8 cellular contexts compared by ENCODE assay signal in genomic region chr19:7852851-7853759, GRCh38. TPM values are rescaled to one million over a fixed set of nuclear protein-coding genes. Genes with fewer than 3 reads are reported as not detected.
DNase-seq lines count a peak whose midpoint lies in the region.

No MANE protein-coding gene starts in this region.

- H3K14ac ChIP-seq in mesenchymal stem cell (ENCODE audit: low read length in 2 of 2), result no peak overlapping the region

- no peak overlapping the region for H2BK15ac ChIP-seq in mesenchymal stem cell (ENCODE audit: low read depth, poor library complexity, severe bottlenecking)

- H3K4me2 ChIP-seq in BLaER1 (peak overlapping the region; percentile 55), mesenchymal stem cell (ENCODE audit: low read length, poor library complexity, severe bottlenecking) (peak overlapping the region; percentile 40)

- H4K91ac ChIP-seq in mesenchymal stem cell (ENCODE audit: low read length), result no peak overlapping the region

- H3K4me3 Mint-ChIP-seq in activated CD4-positive, alpha-beta memory T cell treated with anti-CD3 and anti-CD28 coated beads, Interleukin-2, amount 10 ng/mL, durations not matched to agents 7 days and 5 days, result no peak overlapping the region

- POLR2A ChIA-PET in activated CD4-positive, alpha-beta memory T cell treated with anti-CD3 and anti-CD28 coated beads, Interleukin-2, amount 10 ng/mL, durations not matched to agents 7 days and 5 days (lab: Charles Lee), result interaction anchor here (1.0 kb wide), 1 partner anchor 9 kb away, joined by 3 read pairs; no protein-coding TSS in a partner anchor

- H3K9me3 ChIP-seq in BLaER1 (no peaks in the 10 kb centered on the region), mesenchymal stem cell (ENCODE audit: control insufficient read depth, low read length) (no peaks in the 10 kb centered on the region)

- DNase-seq in HCEC 1CT, result peak; percentile 45
- peak; percentile 96 for DNase-seq in NCI-H69 (lab: John Stamatoyannopoulos, UW)
- DNase-seq in activated CD4-positive, alpha-beta memory T cell treated with anti-CD3 and anti-CD28 coated beads, Interleukin-2, amount 10 ng/mL, durations not matched to agents 7 days and 5 days, result peak; percentile 66
- DNase-seq in effector CD8-positive, alpha-beta T cell (lab: John Stamatoyannopoulos, UW), result peak; percentile 61
- DNase-seq in mesenchymal stem cell, result peak; percentile 60
- peak; percentile 40 to 47 for DNase-seq in stimulated activated CD8-positive, alpha-beta memory T cell treated with anti-CD3 and anti-CD28 coated beads, Interleukin-7, amount 100 ng/mL, for 1 hour (ENCODE audit: low read depth in 2 of 2)
- DNase-seq in putamen (ENCODE audit: low spot score), result no peak

- H2BK12ac ChIP-seq in mesenchymal stem cell (ENCODE audit: low read length in 2 of 2), result no peak overlapping the region

- H3K4me1 ChIP-seq in BLaER1 (peaks cover 45% of the 10 kb centered on the region), mesenchymal stem cell (ENCODE audit: control insufficient read depth, insufficient read depth, low read depth, low read length) (peaks cover 6% of the 10 kb centered on the region)

- H3K9ac ChIP-seq in BLaER1 (no peak overlapping the region), mesenchymal stem cell (ENCODE audit: low read length) (no peak overlapping the region)

- H3K4me1 Mint-ChIP-seq in activated CD4-positive, alpha-beta memory T cell treated with anti-CD3 and anti-CD28 coated beads, Interleukin-2, amount 10 ng/mL, durations not matched to agents 7 days and 5 days, result no peaks in the 10 kb centered on the region

- no peak overlapping the region for H3K27ac ChIP-seq in BLaER1
- no peak overlapping the region for H3K27ac ChIP-seq in mesenchymal stem cell (ENCODE audit: low read length, poor library complexity, severe bottlenecking)

- 31% methylated on average over 45 of the region's 45 CpGs for WGBS in mesenchymal stem cell

- peak overlapping the region; percentile 7 for H2AFZ ChIP-seq in mesenchymal stem cell (ENCODE audit: low read depth, low read length)

- H3K27me3 Mint-ChIP-seq in activated CD4-positive, alpha-beta memory T cell treated with anti-CD3 and anti-CD28 coated beads, Interleukin-2, amount 10 ng/mL, durations not matched to agents 7 days and 5 days, result no peaks in the 10 kb centered on the region

- no peak overlapping the region for H2BK120ac ChIP-seq in mesenchymal stem cell (ENCODE audit: low read depth, low read length)

- no peaks in the 10 kb centered on the region for H3K36me3 Mint-ChIP-seq in activated CD4-positive, alpha-beta memory T cell treated with anti-CD3 and anti-CD28 coated beads, Interleukin-2, amount 10 ng/mL, durations not matched to agents 7 days and 5 days (ENCODE audit: low read depth)

- no peak overlapping the region for H3K27ac Mint-ChIP-seq in activated CD4-positive, alpha-beta memory T cell treated with anti-CD3 and anti-CD28 coated beads, Interleukin-2, amount 10 ng/mL, durations not matched to agents 7 days and 5 days

- H3K4ac ChIP-seq in mesenchymal stem cell (ENCODE audit: low read depth in 1 of 2, low read length in 2 of 2), result no peak overlapping the region

- CTCF ChIA-PET in activated CD4-positive, alpha-beta memory T cell treated with anti-CD3 and anti-CD28 coated beads, Interleukin-2, amount 10 ng/mL, durations not matched to agents 7 days and 5 days (lab: Charles Lee), result interaction anchor here (0.6 to 1.4 kb wide), 9 partner anchors 8 to 572 kb away, joined by 3 to 4 read pairs (median 3); partner anchors contain the start of genes MAP2K7 and TRAPPC5

- H3K23ac ChIP-seq in mesenchymal stem cell (ENCODE audit: low read length in 2 of 2), result no peak overlapping the region

- no peaks in the 10 kb centered on the region for H3K9me3 Mint-ChIP-seq in activated CD4-positive, alpha-beta memory T cell treated with anti-CD3 and anti-CD28 coated beads, Interleukin-2, amount 10 ng/mL, durations not matched to agents 7 days and 5 days

- H2AK5ac ChIP-seq in mesenchymal stem cell (ENCODE audit: low read length, severe bottlenecking), result no peak overlapping the region

- no peaks in the 10 kb centered on the region for H3K36me3 ChIP-seq in BLaER1
- H3K36me3 ChIP-seq in mesenchymal stem cell (ENCODE audit: control insufficient read depth in 1 of 2, insufficient read depth in 2 of 2, low read depth in 1 of 2, low read length in 2 of 2), result peaks cover 0 to 38% of the 10 kb centered on the region in 2 experiments

- H3K4me3 ChIP-seq in BLaER1, result no peak overlapping the region
- H3K4me3 ChIP-seq in mesenchymal stem cell (ENCODE audit: insufficient read depth in 1 of 2, low read depth in 1 of 2, low read length in 2 of 2), result no peak overlapping the region

- no peak overlapping the region for H4K8ac ChIP-seq in mesenchymal stem cell (ENCODE audit: low read length)

- no peak overlapping the region for H3K18ac ChIP-seq in mesenchymal stem cell (ENCODE audit: low read depth in 1 of 2, low read length in 2 of 2)

- no peaks in the 10 kb centered on the region for H3K79me1 ChIP-seq in mesenchymal stem cell (replicated peaks; ENCODE audit: low read length, poor library complexity, severe bottlenecking)

- peaks cover 2% of the 10 kb centered on the region; the same call in 1 of the 2 replicates for H3K27me3 ChIP-seq in BLaER1
- H3K27me3 ChIP-seq in mesenchymal stem cell (ENCODE audit: control insufficient read depth in 1 of 2, insufficient read depth in 1 of 2, low read length in 2 of 2), result no peaks in the 10 kb centered on the region

- no peak overlapping the region for H2BK5ac ChIP-seq in mesenchymal stem cell (ENCODE audit: low read depth, low read length, poor library complexity, severe bottlenecking)

- H4K20me1 ChIP-seq in BLaER1, result 0 out of 2 replicates have a peak, but pooled peaks cover 8% of the 10 kb centered on the region

RNA-seq across cellular contexts. Expression of gene PRR36, which starts 21.1 kb away (rescaled TPM):
- under 1 TPM; 0.05 to 0.13 TPM for total RNA-seq in activated CD4-positive, alpha-beta memory T cell treated with anti-CD3 and anti-CD28 coated beads, Interleukin-2, amount 10 ng/mL, durations not matched to agents 7 days and 5 days
- 0.32 TPM for polyA plus RNA-seq in mesenchymal stem cell (2013, experiment 1 of 2)
- 0.25 TPM for polyA plus RNA-seq in mesenchymal stem cell (2013, experiment 2 of 2)

RNA-seq across cellular contexts. Expression of gene EVI5L, which starts 23.1 kb away (rescaled TPM):
- 1 to 10 TPM; 7.0 to 7.7 TPM for total RNA-seq in activated CD4-positive, alpha-beta memory T cell treated with anti-CD3 and anti-CD28 coated beads, Interleukin-2, amount 10 ng/mL, durations not matched to agents 7 days and 5 days
- 13.3 TPM for polyA plus RNA-seq in mesenchymal stem cell (2013, experiment 1 of 2)
- 13.1 TPM for polyA plus RNA-seq in mesenchymal stem cell (2013, experiment 2 of 2)

RNA-seq across cellular contexts. Expression of gene LRRC8E, which starts 35.2 kb away (rescaled TPM):
- total RNA-seq in activated CD4-positive, alpha-beta memory T cell treated with anti-CD3 and anti-CD28 coated beads, Interleukin-2, amount 10 ng/mL, durations not matched to agents 7 days and 5 days, result not detected
- polyA plus RNA-seq in mesenchymal stem cell (2013, experiment 1 of 2), result 3.7 TPM
- polyA plus RNA-seq in mesenchymal stem cell (2013, experiment 2 of 2), result 4.0 TPM

RNA-seq across cellular contexts. Expression of gene MAP2K7, which starts 50.6 kb away (rescaled TPM):
- 10 to 100 TPM; 42.6 to 42.9 TPM for total RNA-seq in activated CD4-positive, alpha-beta memory T cell treated with anti-CD3 and anti-CD28 coated beads, Interleukin-2, amount 10 ng/mL, durations not matched to agents 7 days and 5 days
- 19.1 TPM for polyA plus RNA-seq in mesenchymal stem cell (2013, experiment 1 of 2)
- 18.7 TPM for polyA plus RNA-seq in mesenchymal stem cell (2013, experiment 2 of 2)
